In genomic region chr15:61857169-61857829, GRCh38 we compare ENCODE assay signal across 15 cellular contexts.
DNase-seq lines count a peak whose midpoint lies in the region; ATAC-seq and TF ChIP-seq lines count a peak whose summit lies in the region.
"Had no signal": no experiment of that assay in that cellular context is flagged by ENCODE, and none has a peak within 500 bp of the region (broad histone marks: within the 10 kb centered on the region; RNA-seq: fewer than 3 reads in every experiment).

No MANE protein-coding gene starts in this region.

- no peaks in the 10 kb centered on the region for H3K79me2 ChIP-seq in OCI-LY3 (ENCODE audit: low read length)

- intact Hi-C loops in CD8-positive, alpha-beta T cell (cut with DNase I, micrococcal nuclease), result no loop called here
- intact Hi-C loops in psoas muscle (cut with DNase I), result no loop called here

- H3K9ac ChIP-seq in OCI-LY3 (ENCODE audit: low read length), result no peak overlapping the region

- 76 to 83% (median 78%) methylated on average over 8 of the region's 8 CpGs for WGBS in psoas muscle, 3 donors

- no peaks in the 10 kb centered on the region for H3K4me1 ChIP-seq in CD8-positive, alpha-beta T cell (ENCODE audit: insufficient read depth, low read length)
- H3K4me1 ChIP-seq in OCI-LY3 (ENCODE audit: low read length) (peaks cover 17% of the 10 kb centered on the region), psoas muscle (no peaks in the 10 kb centered on the region)
- H3K4me1 ChIP-seq: vagina had no signal

- no peaks in the 10 kb centered on the region for H3K9me3 Mint-ChIP-seq in CD8-positive, alpha-beta T cell
- H3K9me3 Mint-ChIP-seq: activated CD4-positive, alpha-beta T cell treated with anti-CD3 and anti-CD28 coated beads, Interleukin-2, amount 10 ng/mL, durations not matched to agents 24 days and 14 days had no signal

- POLR2A ChIA-PET in CD8-positive, alpha-beta T cell (lab: Charles Lee), result no interaction called here

- H3K27me3 Mint-ChIP-seq in CD8-positive, alpha-beta T cell (ENCODE audit: low read depth), result no peaks in the 10 kb centered on the region
- H3K27me3 Mint-ChIP-seq: activated CD4-positive, alpha-beta T cell treated with anti-CD3 and anti-CD28 coated beads, Interleukin-2, amount 10 ng/mL, durations not matched to agents 24 days and 14 days had no signal

- H3K4me1 Mint-ChIP-seq in CD8-positive, alpha-beta T cell (ENCODE audit: low read depth), result peaks cover 4% of the 10 kb centered on the region
- H3K4me1 Mint-ChIP-seq: activated CD4-positive, alpha-beta T cell treated with anti-CD3 and anti-CD28 coated beads, Interleukin-2, amount 10 ng/mL, durations not matched to agents 24 days and 14 days had no signal

- H3K27ac Mint-ChIP-seq in CD8-positive, alpha-beta T cell, result no peak overlapping the region
- H3K27ac Mint-ChIP-seq: activated CD4-positive, alpha-beta T cell treated with anti-CD3 and anti-CD28 coated beads, Interleukin-2, amount 10 ng/mL, durations not matched to agents 24 days and 14 days had no signal

- TF ChIP-seq CTCF in CD8-positive, alpha-beta T cell (IDR thresholded peaks at IDR 0.05), result no peak
- TF ChIP-seq CTCF in OCI-LY3 (IDR thresholded peaks at IDR 0.05; ENCODE audit: low read depth, low read length) (no peak), psoas muscle (IDR thresholded peaks at IDR 0.05) (no peak)

- no peaks in the 10 kb centered on the region for H3K27me3 ChIP-seq in CD8-positive, alpha-beta T cell (ENCODE audit: insufficient read depth, low read length)
- H3K27me3 ChIP-seq in OCI-LY3 (ENCODE audit: low read depth, low read length), result no peaks in the 10 kb centered on the region
- no peaks in the 10 kb centered on the region for H3K27me3 ChIP-seq in psoas muscle (ENCODE audit: insufficient read depth in 3 of 3, low read length in 2 of 3)
- H3K27me3 ChIP-seq: vagina had no signal

- H3K9me3 ChIP-seq in CD8-positive, alpha-beta T cell (ENCODE audit: low read length), result no peaks in the 10 kb centered on the region
- no peaks in the 10 kb centered on the region for H3K9me3 ChIP-seq in OCI-LY3 (ENCODE audit: insufficient read depth, low read length)
- no peaks in the 10 kb centered on the region for H3K9me3 ChIP-seq in psoas muscle
- H3K9me3 ChIP-seq: vagina had no signal

- H3K36me3 ChIP-seq in CD8-positive, alpha-beta T cell (ENCODE audit: insufficient read depth, low read length), result peaks cover 5% of the 10 kb centered on the region
- H3K36me3 ChIP-seq in OCI-LY3 (replicated peaks; ENCODE audit: low read depth, low read length) (peaks cover 25% of the 10 kb centered on the region), psoas muscle (ENCODE audit: insufficient read depth in 1 of 2, low read depth in 1 of 2) (peaks cover 0 to 28% of the 10 kb centered on the region in 2 donors)

- H3K27ac ChIP-seq in CD8-positive, alpha-beta T cell (ENCODE audit: low read depth, low read length), result peak overlapping the region; percentile 48
- H3K27ac ChIP-seq in OCI-LY3 (ENCODE audit: low read length) (peak overlapping the region; percentile 28), psoas muscle (no peak overlapping the region)
- H3K27ac ChIP-seq: vagina had no signal

- DNase-seq in CD8-positive, alpha-beta T cell, result no peak
- DNase-seq in germinal center (ENCODE audit: low spot score), result peak; percentile 42
- DNase-seq in psoas muscle, result no peak
- DNase-seq in AG08395 (ENCODE audit: low spot score), result no peak
- no peak for DNase-seq in NCI-H1436 treated with DMSO at 0.1 percent for 48 hours (lab: John Stamatoyannopoulos, UW)
- DNase-seq in DMS153 treated with DMSO at 0.1 percent for 48 hours (lab: John Stamatoyannopoulos, UW; ENCODE audit: unreplicated experiment), result no peak
- no peak for DNase-seq in UCSD-AML1 (lab: John Stamatoyannopoulos, UW; ENCODE audit: unreplicated experiment)
- DNase-seq: activated CD4-positive, alpha-beta T cell treated with anti-CD3 and anti-CD28 coated beads, Interleukin-2, amount 10 ng/mL, durations not matched to agents 24 days and 14 days; activated effector memory CD4-positive, alpha-beta T cell treated with anti-CD3 and anti-CD28 coated beads, Interleukin-2, amount 50 U/mL, for 16 hours; foreskin fibroblast; GDM1; NCI-H1105 treated with DMSO at 0.1 percent for 48 hours; NCI-H446 had no signal

- ATAC-seq in CD8-positive, alpha-beta T cell, result peak; percentile 94
- ATAC-seq in psoas muscle, result no peak

- no peaks in the 10 kb centered on the region for H4K20me1 ChIP-seq in OCI-LY3 (ENCODE audit: insufficient read depth, low read length)

- peak overlapping the region; percentile 36 for H3K4me3 ChIP-seq in CD8-positive, alpha-beta T cell (ENCODE audit: low read depth, low read length)
- peak overlapping the region; percentile 41 for H3K4me3 ChIP-seq in OCI-LY3 (ENCODE audit: low read length)
- H3K4me3 ChIP-seq in psoas muscle, result peak overlapping the region; percentile 35
- H3K4me3 ChIP-seq: vagina had no signal

- H2AFZ ChIP-seq in OCI-LY3 (ENCODE audit: low read depth, low read length), result no peak overlapping the region

- peak overlapping the region; percentile 61 for H3K4me2 ChIP-seq in OCI-LY3 (ENCODE audit: low read length)

- CTCF ChIA-PET in CD8-positive, alpha-beta T cell (lab: Charles Lee), result interaction anchor here (1.1 to 1.4 kb wide), 2 partner anchors 22 to 23 kb away, joined by 4 read pairs; no protein-coding TSS in a partner anchor

- H3K36me3 Mint-ChIP-seq in CD8-positive, alpha-beta T cell, result peaks cover 33% of the 10 kb centered on the region

- no peak overlapping the region for H3K4me3 Mint-ChIP-seq in CD8-positive, alpha-beta T cell
- H3K4me3 Mint-ChIP-seq: activated CD4-positive, alpha-beta T cell treated with anti-CD3 and anti-CD28 coated beads, Interleukin-2, amount 10 ng/mL, durations not matched to agents 24 days and 14 days had no signal
